Comparison of ENCODE assay signal across 1 cellular context in the genomic region with DNA sequence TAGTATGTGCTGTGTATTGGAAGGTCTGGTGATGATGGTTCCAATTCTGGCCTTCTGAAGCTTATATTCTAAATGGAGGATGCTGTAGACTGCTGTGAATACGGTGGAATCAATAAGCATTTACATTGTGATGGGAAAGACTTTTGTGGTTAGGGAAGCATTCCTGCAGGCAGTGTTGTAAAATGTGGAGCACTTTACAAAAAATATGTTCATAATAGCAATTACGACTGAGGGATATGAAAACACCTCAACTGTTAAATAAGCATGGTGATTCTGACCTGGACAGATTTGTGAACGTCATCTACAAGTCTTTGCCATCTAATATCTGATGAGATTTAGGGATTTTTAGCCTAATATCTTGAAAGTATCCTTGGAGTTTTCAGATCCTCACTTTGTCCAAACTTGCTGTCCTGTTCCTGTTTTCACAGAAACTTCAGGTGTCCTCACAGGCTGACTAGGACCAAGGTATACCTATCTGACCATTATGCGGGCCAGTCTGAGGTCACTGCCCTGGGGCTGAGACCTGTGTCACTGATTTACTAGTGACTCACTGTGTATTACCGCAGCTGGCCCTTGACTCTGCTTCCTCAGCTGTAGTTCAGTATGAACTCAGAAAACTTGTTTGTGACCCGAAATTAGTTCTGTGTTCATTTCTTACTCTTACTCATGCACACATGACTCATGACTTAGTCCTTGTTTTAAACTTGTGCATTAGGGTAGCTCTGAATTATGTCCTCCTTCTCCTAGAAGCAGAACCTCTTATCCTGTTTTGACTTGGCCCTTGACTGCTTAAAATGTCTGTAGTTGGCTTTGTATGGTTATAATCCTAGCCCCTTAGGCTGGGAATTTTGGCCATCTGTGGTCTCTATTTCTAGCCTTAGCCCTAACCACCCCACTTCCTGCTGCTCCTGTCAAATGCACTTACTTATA.
TF ChIP-seq lines count a peak whose summit lies in the region.

No MANE protein-coding gene starts in this region.

TF ChIP-seq in HepG2, 621 proteins besides CTCF, POLR2A, EP300 and RAD21 (continued from another document and continues in another):
- TF ChIP-seq FOXP4 (CRISPR knock-in tag; IDR thresholded peaks at IDR 0.05) (peak; percentile 87), CSRNP1 (CRISPR knock-in tag; IDR thresholded peaks at IDR 0.05) (no peak), SMYD3 (CRISPR knock-in tag; IDR thresholded peaks at IDR 0.05) (peak; percentile 80), SKI (IDR thresholded peaks at IDR 0.05; ENCODE audit: partially characterized antibody) (peak; percentile 13), KLF12 (CRISPR knock-in tag; IDR thresholded peaks at IDR 0.05; ENCODE audit: borderline replicate concordance) (peak; percentile 41; the same call in 1 of the 2 replicates), HDAC1 (CRISPR knock-in tag; IDR thresholded peaks at IDR 0.05) (0 out of 2 replicates have a peak, but pooled peaks have one; percentile 48), ZNF816 (CRISPR knock-in tag; IDR thresholded peaks at IDR 0.05; ENCODE audit: borderline replicate concordance) (no peak), ARNTL (CRISPR knock-in tag; IDR thresholded peaks at IDR 0.05) (peak; percentile 40; the same call in 1 of the 2 replicates), ZSCAN31 (CRISPR knock-in tag; IDR thresholded peaks at IDR 0.05; ENCODE audit: low read depth) (peak; percentile 60; the same call in 1 of the 2 replicates), NCOR1 (IDR thresholded peaks at IDR 0.05; ENCODE audit: borderline replicate concordance, low read length) (no peak), JUND (CRISPR knock-in tag; IDR thresholded peaks at IDR 0.05) (peak; percentile 91), ZNF264 (CRISPR knock-in tag; IDR thresholded peaks at IDR 0.05) (peak; percentile 84), CBX5 (CRISPR knock-in tag; IDR thresholded peaks at IDR 0.05; ENCODE audit: borderline replicate concordance) (peak; percentile 65; the same call in 1 of the 2 replicates), XRCC5 (optimal IDR thresholded peaks at IDR 0.05; ENCODE audit: low read length) (peak; percentile 25), CREM (IDR thresholded peaks at IDR 0.05) (peak; percentile 54; the same call in 1 of the 2 replicates), CREM (CRISPR knock-in tag; IDR thresholded peaks at IDR 0.05) (no peak), ZNF329 (CRISPR knock-in tag; IDR thresholded peaks at IDR 0.05; ENCODE audit: low read depth) (no peak), HNRNPL (IDR thresholded peaks at IDR 0.05; ENCODE audit: low read depth, low read length) (no peak), IRF1 (CRISPR knock-in tag; IDR thresholded peaks at IDR 0.05; ENCODE audit: low read depth) (no peak), MZF1 (CRISPR knock-in tag; IDR thresholded peaks at IDR 0.05; ENCODE audit: borderline replicate concordance) (no peak), ZBTB21 (CRISPR knock-in tag; IDR thresholded peaks at IDR 0.05) (peak; percentile 89), ERF (CRISPR knock-in tag; IDR thresholded peaks at IDR 0.05) (peak; percentile 87), PAX8 (CRISPR knock-in tag; IDR thresholded peaks at IDR 0.05; ENCODE audit: borderline replicate concordance) (no peak), ZFP90 (CRISPR knock-in tag; IDR thresholded peaks at IDR 0.05; ENCODE audit: borderline replicate concordance) (0 out of 2 replicates have a peak, but pooled peaks have one; percentile 58), GABPA (IDR thresholded peaks at IDR 0.05; ENCODE audit: low read depth, low read length) (no peak), GABPA (CRISPR knock-in tag; IDR thresholded peaks at IDR 0.05; ENCODE audit: low read depth) (0 out of 2 replicates have a peak, but pooled peaks have one; percentile 10), ZNF550 (CRISPR knock-in tag; IDR thresholded peaks at IDR 0.05; ENCODE audit: borderline replicate concordance) (no peak), HOXA3 (CRISPR knock-in tag; IDR thresholded peaks at IDR 0.05) (peak; percentile 79), FOXJ3 (CRISPR knock-in tag; IDR thresholded peaks at IDR 0.05; ENCODE audit: borderline replicate concordance) (peak; percentile 86; the same call in 1 of the 2 replicates), ZFP1 (CRISPR knock-in tag; IDR thresholded peaks at IDR 0.05) (peak; percentile 79; the same call in 1 of the 2 replicates), MIER2 (CRISPR knock-in tag; IDR thresholded peaks at IDR 0.05) (peak; percentile 18; the same call in 1 of the 2 replicates)
- TF ChIP-seq, protein P1, sequence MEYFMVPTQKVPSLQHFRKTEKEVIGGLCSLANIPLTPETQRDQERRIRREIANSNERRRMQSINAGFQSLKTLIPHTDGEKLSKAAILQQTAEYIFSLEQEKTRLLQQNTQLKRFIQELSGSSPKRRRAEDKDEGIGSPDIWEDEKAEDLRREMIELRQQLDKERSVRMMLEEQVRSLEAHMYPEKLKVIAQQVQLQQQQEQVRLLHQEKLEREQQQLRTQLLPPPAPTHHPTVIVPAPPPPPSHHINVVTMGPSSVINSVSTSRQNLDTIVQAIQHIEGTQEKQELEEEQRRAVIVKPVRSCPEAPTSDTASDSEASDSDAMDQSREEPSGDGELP (IDR thresholded peaks at IDR 0.05; ENCODE audit: borderline replicate concordance, low read depth), result peak; percentile 97
- TF ChIP-seq, protein P2, sequence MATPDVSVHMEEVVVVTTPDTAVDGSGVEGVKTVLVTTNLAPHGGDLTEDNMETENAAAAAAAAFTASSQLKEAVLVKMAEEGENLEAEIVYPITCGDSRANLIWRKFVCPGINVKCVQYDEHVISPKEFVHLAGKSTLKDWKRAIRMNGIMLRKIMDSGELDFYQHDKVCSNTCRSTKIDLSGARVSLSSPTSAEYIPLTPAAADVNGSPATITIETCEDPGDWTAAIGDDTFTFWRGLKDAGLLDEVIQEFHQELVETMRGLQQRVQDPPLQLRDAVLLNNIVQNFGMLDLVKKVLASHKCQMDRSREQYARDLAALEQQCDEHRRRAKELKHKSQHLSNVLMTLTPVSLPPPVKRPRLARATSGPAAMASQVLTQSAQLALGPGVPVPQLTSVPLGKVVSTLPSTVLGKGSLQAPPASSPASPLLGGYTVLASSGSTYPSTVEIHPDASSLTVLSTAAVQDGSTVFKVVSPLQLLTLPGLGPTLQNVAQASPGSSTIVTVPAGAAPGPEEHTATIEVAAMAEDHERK (CRISPR knock-in tag; IDR thresholded peaks at IDR 0.05; ENCODE audit: low read depth), result no peak
- TF ChIP-seq, protein P3, sequence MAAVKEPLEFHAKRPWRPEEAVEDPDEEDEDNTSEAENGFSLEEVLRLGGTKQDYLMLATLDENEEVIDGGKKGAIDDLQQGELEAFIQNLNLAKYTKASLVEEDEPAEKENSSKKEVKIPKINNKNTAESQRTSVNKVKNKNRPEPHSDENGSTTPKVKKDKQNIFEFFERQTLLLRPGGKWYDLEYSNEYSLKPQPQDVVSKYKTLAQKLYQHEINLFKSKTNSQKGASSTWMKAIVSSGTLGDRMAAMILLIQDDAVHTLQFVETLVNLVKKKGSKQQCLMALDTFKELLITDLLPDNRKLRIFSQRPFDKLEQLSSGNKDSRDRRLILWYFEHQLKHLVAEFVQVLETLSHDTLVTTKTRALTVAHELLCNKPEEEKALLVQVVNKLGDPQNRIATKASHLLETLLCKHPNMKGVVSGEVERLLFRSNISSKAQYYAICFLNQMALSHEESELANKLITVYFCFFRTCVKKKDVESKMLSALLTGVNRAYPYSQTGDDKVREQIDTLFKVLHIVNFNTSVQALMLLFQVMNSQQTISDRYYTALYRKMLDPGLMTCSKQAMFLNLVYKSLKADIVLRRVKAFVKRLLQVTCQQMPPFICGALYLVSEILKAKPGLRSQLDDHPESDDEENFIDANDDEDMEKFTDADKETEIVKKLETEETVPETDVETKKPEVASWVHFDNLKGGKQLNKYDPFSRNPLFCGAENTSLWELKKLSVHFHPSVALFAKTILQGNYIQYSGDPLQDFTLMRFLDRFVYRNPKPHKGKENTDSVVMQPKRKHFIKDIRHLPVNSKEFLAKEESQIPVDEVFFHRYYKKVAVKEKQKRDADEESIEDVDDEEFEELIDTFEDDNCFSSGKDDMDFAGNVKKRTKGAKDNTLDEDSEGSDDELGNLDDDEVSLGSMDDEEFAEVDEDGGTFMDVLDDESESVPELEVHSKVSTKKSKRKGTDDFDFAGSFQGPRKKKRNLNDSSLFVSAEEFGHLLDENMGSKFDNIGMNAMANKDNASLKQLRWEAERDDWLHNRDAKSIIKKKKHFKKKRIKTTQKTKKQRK (IDR thresholded peaks at IDR 0.05; ENCODE audit: low read length), result no peak
- TF ChIP-seq, protein P4, sequence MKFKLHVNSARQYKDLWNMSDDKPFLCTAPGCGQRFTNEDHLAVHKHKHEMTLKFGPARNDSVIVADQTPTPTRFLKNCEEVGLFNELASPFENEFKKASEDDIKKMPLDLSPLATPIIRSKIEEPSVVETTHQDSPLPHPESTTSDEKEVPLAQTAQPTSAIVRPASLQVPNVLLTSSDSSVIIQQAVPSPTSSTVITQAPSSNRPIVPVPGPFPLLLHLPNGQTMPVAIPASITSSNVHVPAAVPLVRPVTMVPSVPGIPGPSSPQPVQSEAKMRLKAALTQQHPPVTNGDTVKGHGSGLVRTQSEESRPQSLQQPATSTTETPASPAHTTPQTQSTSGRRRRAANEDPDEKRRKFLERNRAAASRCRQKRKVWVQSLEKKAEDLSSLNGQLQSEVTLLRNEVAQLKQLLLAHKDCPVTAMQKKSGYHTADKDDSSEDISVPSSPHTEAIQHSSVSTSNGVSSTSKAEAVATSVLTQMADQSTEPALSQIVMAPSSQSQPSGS (CRISPR knock-in tag; IDR thresholded peaks at IDR 0.05), result peak; percentile 88
- TF ChIP-seq, protein P5, sequence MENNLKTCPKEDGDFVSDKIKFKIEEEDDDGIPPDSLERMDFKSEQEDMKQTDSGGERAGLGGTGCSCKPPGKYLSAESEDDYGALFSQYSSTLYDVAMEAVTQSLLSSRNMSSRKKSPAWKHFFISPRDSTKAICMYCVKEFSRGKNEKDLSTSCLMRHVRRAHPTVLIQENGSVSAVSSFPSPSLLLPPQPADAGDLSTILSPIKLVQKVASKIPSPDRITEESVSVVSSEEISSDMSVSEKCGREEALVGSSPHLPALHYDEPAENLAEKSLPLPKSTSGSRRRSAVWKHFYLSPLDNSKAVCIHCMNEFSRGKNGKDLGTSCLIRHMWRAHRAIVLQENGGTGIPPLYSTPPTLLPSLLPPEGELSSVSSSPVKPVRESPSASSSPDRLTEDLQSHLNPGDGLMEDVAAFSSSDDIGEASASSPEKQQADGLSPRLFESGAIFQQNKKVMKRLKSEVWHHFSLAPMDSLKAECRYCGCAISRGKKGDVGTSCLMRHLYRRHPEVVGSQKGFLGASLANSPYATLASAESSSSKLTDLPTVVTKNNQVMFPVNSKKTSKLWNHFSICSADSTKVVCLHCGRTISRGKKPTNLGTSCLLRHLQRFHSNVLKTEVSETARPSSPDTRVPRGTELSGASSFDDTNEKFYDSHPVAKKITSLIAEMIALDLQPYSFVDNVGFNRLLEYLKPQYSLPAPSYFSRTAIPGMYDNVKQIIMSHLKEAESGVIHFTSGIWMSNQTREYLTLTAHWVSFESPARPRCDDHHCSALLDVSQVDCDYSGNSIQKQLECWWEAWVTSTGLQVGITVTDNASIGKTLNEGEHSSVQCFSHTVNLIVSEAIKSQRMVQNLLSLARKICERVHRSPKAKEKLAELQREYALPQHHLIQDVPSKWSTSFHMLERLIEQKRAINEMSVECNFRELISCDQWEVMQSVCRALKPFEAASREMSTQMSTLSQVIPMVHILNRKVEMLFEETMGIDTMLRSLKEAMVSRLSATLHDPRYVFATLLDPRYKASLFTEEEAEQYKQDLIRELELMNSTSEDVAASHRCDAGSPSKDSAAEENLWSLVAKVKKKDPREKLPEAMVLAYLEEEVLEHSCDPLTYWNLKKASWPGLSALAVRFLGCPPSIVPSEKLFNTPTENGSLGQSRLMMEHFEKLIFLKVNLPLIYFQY (CRISPR knock-in tag; IDR thresholded peaks at IDR 0.05; ENCODE audit: borderline replicate concordance), result peak; percentile 75
- TF ChIP-seq, protein P6, sequence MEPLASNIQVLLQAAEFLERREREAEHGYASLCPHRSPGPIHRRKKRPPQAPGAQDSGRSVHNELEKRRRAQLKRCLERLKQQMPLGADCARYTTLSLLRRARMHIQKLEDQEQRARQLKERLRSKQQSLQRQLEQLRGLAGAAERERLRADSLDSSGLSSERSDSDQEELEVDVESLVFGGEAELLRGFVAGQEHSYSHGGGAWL (CRISPR knock-in tag; IDR thresholded peaks at IDR 0.05), result no peak
